ENCODE assay signal across 18 cellular contexts in the genomic region with DNA sequence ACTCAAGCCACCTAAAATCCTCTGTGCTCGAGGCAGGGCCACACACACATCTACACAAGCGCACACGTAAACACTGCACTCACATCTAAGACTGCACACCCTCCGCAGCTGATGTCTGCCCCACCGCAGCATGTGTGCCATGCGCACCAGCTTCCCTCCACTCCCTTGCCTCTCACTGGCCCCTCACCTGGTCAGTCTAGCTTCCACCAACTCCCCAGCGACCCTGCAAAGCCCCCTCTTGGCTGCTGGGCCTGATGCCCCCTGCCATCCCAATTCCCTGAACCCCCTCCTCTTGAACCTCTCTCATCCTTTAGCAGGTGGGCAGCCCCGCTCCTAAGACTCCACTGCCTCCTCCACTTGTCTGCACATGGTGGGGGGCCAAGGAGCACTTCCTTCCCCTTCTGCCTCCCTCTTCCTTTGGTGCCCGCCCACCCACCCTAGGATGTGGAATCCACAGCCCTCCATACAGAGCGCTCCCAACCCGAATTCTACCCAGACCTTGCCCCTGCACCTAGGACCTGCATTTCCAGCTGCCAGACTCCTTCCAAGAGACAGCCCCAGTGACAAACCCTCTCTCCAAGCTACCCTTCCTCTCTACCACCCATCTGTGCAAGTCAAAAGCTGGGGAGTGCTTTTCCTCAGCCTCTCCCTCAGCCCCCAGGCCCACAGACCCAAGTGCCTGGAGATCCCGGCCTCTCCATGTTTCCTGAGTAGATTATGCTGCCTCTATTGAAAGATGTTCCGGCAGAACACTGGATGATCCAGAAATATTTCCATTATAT. TPM values are rescaled to one million over a fixed set of nuclear protein-coding genes. Genes with fewer than 3 reads are reported as not detected.
"Had no signal": no experiment of that assay in that cellular context is flagged by ENCODE, and none has a peak within 500 bp of the region (broad histone marks: within the 10 kb centered on the region; RNA-seq: fewer than 3 reads in every experiment).

No MANE protein-coding gene starts in this region.

- H3K4me1 Mint-ChIP-seq: naive thymus-derived CD8-positive, alpha-beta T cell; stimulated activated effector memory CD8-positive, alpha-beta T cell treated with anti-CD3 and anti-CD28 coated beads, Interleukin-12 subunit alpha, Interleukin-12 subunit beta, amount 100 ng/mL, for 72 hours had no signal

- DNase-seq: activated CD4-positive, alpha-beta T cell treated with anti-CD3 and anti-CD28 coated beads for 1 hour; activated CD4-positive, alpha-beta T cell treated with anti-CD3 and anti-CD28 coated beads, Interleukin-2, amount 50 U/mL, for 48 hours; activated gamma-delta T cell treated with Interleukin-2 at 50 U/mL for 16 hours; activated T-cell treated with anti-CD3 and anti-CD28 coated beads, Interleukin-2, amount 50 U/mL, for 72 hours; colonic mucosa; effector CD4-positive, alpha-beta T cell; foreskin keratinocyte; SIG-M5 had no signal

- H3K27me3 ChIP-seq: ascending aorta, colonic mucosa, foreskin keratinocyte, ovary, tibial artery had no signal

- H3K27ac Mint-ChIP-seq: activated T-cell treated with anti-CD3 and anti-CD28 coated beads, Interleukin-2, amount 50 U/mL, for 72 hours; stimulated activated effector memory CD8-positive, alpha-beta T cell treated with anti-CD3 and anti-CD28 coated beads, Interleukin-12 subunit alpha, Interleukin-12 subunit beta, amount 100 ng/mL, for 72 hours; T-helper 2 cell treated with Interferon-gamma antibody and Interleukin-4, amounts not matched to agents 5 μg/mL and 100 μg/mL, for 36 hours had no signal

- ATAC-seq: activated T-cell treated with anti-CD3 and anti-CD28 coated beads, Interleukin-2, amount 50 U/mL, for 72 hours; foreskin keratinocyte; heart right ventricle; naive thymus-derived CD8-positive, alpha-beta T cell; stimulated activated effector memory CD8-positive, alpha-beta T cell treated with anti-CD3 and anti-CD28 coated beads, Interleukin-12 subunit alpha, Interleukin-12 subunit beta, amount 100 ng/mL, for 72 hours had no signal

- H3K9me3 ChIP-seq: ascending aorta, colonic mucosa, heart right ventricle, ovary, tibial artery had no signal

- H3K4me3 Mint-ChIP-seq: activated T-cell treated with anti-CD3 and anti-CD28 coated beads, Interleukin-2, amount 50 U/mL, for 72 hours; naive thymus-derived CD8-positive, alpha-beta T cell; stimulated activated effector memory CD8-positive, alpha-beta T cell treated with anti-CD3 and anti-CD28 coated beads, Interleukin-12 subunit alpha, Interleukin-12 subunit beta, amount 100 ng/mL, for 72 hours; T-helper 2 cell treated with Interferon-gamma antibody and Interleukin-4, amounts not matched to agents 5 μg/mL and 100 μg/mL, for 36 hours had no signal

- H3K27ac ChIP-seq: ascending aorta, colonic mucosa, foreskin keratinocyte, heart right ventricle, ovary had no signal

- H3K4me3 ChIP-seq: ascending aorta, colonic mucosa, heart right ventricle, lung, ovary, smooth muscle cell, tibial artery had no signal

- H3K9me3 Mint-ChIP-seq: activated T-cell treated with anti-CD3 and anti-CD28 coated beads, Interleukin-2, amount 50 U/mL, for 72 hours; naive thymus-derived CD8-positive, alpha-beta T cell; stimulated activated effector memory CD8-positive, alpha-beta T cell treated with anti-CD3 and anti-CD28 coated beads, Interleukin-12 subunit alpha, Interleukin-12 subunit beta, amount 100 ng/mL, for 72 hours; T-helper 2 cell treated with Interferon-gamma antibody and Interleukin-4, amounts not matched to agents 5 μg/mL and 100 μg/mL, for 36 hours had no signal

- H3K36me3 ChIP-seq: ascending aorta, colonic mucosa, heart right ventricle, ovary, tibial artery had no signal

- H3K4me1 ChIP-seq: ascending aorta, colonic mucosa, foreskin keratinocyte had no signal

- H3K36me3 Mint-ChIP-seq: naive thymus-derived CD8-positive, alpha-beta T cell; stimulated activated effector memory CD8-positive, alpha-beta T cell treated with anti-CD3 and anti-CD28 coated beads, Interleukin-12 subunit alpha, Interleukin-12 subunit beta, amount 100 ng/mL, for 72 hours had no signal

- H3K4me2 ChIP-seq: smooth muscle cell had no signal

RNA-seq across cellular contexts. Expression of a gene that starts 23.9 kb away (rescaled TPM):
- total RNA-seq: activated T-cell treated with anti-CD3 and anti-CD28 coated beads, Interleukin-2, amount 50 U/mL, for 72 hours; endothelial cell of umbilical vein; foreskin keratinocyte; naive thymus-derived CD8-positive, alpha-beta T cell had no signal
- polyA plus RNA-seq: endothelial cell of umbilical vein, foreskin keratinocyte had no signal
